ENCODE assay signal across 17 cellular contexts in the genomic region with DNA sequence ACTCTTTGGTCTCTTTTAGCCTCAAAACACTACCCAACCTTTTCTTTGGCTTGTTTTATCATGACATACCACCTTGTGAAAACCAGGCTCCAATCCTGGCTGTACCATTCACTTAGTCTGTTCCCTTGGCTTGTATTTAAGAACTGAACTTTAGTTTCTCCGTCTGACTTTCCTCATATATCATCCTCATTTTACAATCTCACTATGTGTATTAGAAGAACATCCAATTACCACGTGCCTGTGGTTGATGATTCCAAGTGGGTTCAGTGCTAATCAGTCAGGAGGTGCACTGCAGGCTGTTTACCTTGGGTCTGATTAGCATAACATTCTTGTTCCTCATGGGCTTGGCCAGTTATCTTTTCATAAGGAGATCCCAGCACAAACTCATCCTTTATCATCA.
A peak's percentile ranks its signal among the peaks of the same experiment; 100 is the strongest.
DNase-seq lines count a peak whose midpoint lies in the region; ATAC-seq, FAIRE-seq and TF ChIP-seq lines count a peak whose summit lies in the region.
"Had no signal": no experiment of that assay in that cellular context is flagged by ENCODE, and none has a peak within 500 bp of the region (broad histone marks: within the 10 kb centered on the region; RNA-seq: fewer than 3 reads in every experiment).

No MANE protein-coding gene starts in this region.

- H3F3A ChIP-seq in SK-N-SH (replicated peaks; ENCODE audit: insufficient read depth) = peaks cover 85% of the 10 kb centered on the region

- peaks cover 63 to 95% of the 10 kb centered on the region in 2 experiments for H3K36me3 ChIP-seq in SK-N-SH (replicated peaks in 1 of 2; ENCODE audit: control insufficient read depth in 1 of 2, insufficient read depth in 2 of 2, low read length in 1 of 2)
- no peaks in the 10 kb centered on the region for H3K36me3 ChIP-seq in trophoblast cell (ENCODE audit: control insufficient read depth in 1 of 2, insufficient read depth in 2 of 2, low read length in 2 of 2)

- H2BK12ac ChIP-seq in trophoblast cell (ENCODE audit: low read length) = no peak overlapping the region

- H3K4ac ChIP-seq in trophoblast cell (ENCODE audit: low read depth, low read length) = no peak overlapping the region

- H3K9ac ChIP-seq in SK-N-SH (no peak overlapping the region), trophoblast cell (ENCODE audit: low read length) (no peak overlapping the region)

- H2AK5ac ChIP-seq in trophoblast cell (ENCODE audit: low read length) = no peak overlapping the region

- H3K4me1 ChIP-seq in SK-N-SH (ENCODE audit: control insufficient read depth in 1 of 2, insufficient read depth in 2 of 2, low read depth in 1 of 2, low read length in 1 of 2) (peaks cover 7 to 68% of the 10 kb centered on the region in 2 experiments), trophoblast cell (ENCODE audit: control insufficient read depth in 1 of 2, insufficient read depth in 2 of 2, low read length in 2 of 2) (no peaks in the 10 kb centered on the region)

- WGBS in SK-N-SH (ENCODE audit: low lambda C conversion rate) = 72% methylated on average over 2 of the region's 2 CpGs
- WGBS in trophoblast cell (ENCODE audit: extremely low coverage, insufficient coverage, insufficient read length) = no CpG with 5 or more reads among the region's 2 CpGs

- peaks cover 63% of the 10 kb centered on the region for H3K4me1 Mint-ChIP-seq in activated naive CD8-positive, alpha-beta T cell (ENCODE audit: low read depth)
- H3K4me1 Mint-ChIP-seq in natural killer cell = peaks cover 26 to 32% of the 10 kb centered on the region in 2 donors

- TF ChIP-seq POLR2A in GM12891 (IDR thresholded peaks at IDR 0.05; ENCODE audit: low read depth, low read length) = no peak

- ATAC-seq in SK-N-SH treated with all-trans-retinoic acid at 6 μM for 48 hours = no peak
- no peak for ATAC-seq in natural killer cell
- no peak for ATAC-seq in GM19035 (IDR thresholded peaks at IDR 0.05; ENCODE audit: unreplicated experiment)
- ATAC-seq: right cardiac atrium had no signal

- H3K27me3 Mint-ChIP-seq in activated naive CD8-positive, alpha-beta T cell = no peaks in the 10 kb centered on the region
- H3K27me3 Mint-ChIP-seq in natural killer cell (ENCODE audit: low read depth in 2 of 2) = no peaks in the 10 kb centered on the region

- no peak for TF ChIP-seq CTCF in SK-N-SH (IDR thresholded peaks at IDR 0.05)
- no peak for TF ChIP-seq CTCF in natural killer cell (IDR thresholded peaks at IDR 0.05)

- H3K9me3 ChIP-seq in SK-N-SH (no peaks in the 10 kb centered on the region), trophoblast cell (ENCODE audit: insufficient read depth, low read depth, low read length) (no peaks in the 10 kb centered on the region)

- H2BK5ac ChIP-seq in trophoblast cell (ENCODE audit: low read depth, low read length, poor library complexity) = no peak overlapping the region

- H2BK120ac ChIP-seq in trophoblast cell (ENCODE audit: insufficient read depth, low read length, poor library complexity) = no peak overlapping the region

- H3K4me2 ChIP-seq in SK-N-SH (no peak overlapping the region), trophoblast cell (ENCODE audit: low read length) (no peak overlapping the region)

- no peak overlapping the region for H3K23ac ChIP-seq in trophoblast cell (ENCODE audit: low read length)

- CTCF ChIA-PET in SK-N-SH (lab: Yijun Ruan, JAX) = no interaction called here

- H4K12ac ChIP-seq in trophoblast cell (ENCODE audit: low read depth, low read length) = no peak overlapping the region

- no peak for TF ChIP-seq RAD21 in SK-N-SH (IDR thresholded peaks at IDR 0.05; ENCODE audit: low read length)

- H3K27ac Mint-ChIP-seq in activated naive CD8-positive, alpha-beta T cell = peak overlapping the region; percentile 68
- peak overlapping the region; percentile 1 to 11 for H3K27ac Mint-ChIP-seq in natural killer cell
- H3K27ac Mint-ChIP-seq: nephron progenitor cell had no signal

- intact Hi-C loops in natural killer cell (cut with micrococcal nuclease) = no loop called here

- H3K9me2 ChIP-seq in SK-N-SH = no peaks in the 10 kb centered on the region

- no peaks in the 10 kb centered on the region for H3K9me3 Mint-ChIP-seq in activated naive CD8-positive, alpha-beta T cell (ENCODE audit: low read depth)
- H3K9me3 Mint-ChIP-seq in natural killer cell = no peaks in the 10 kb centered on the region
- H3K9me3 Mint-ChIP-seq: nephron progenitor cell had no signal

- no peaks in the 10 kb centered on the region for H3K79me1 ChIP-seq in trophoblast cell (ENCODE audit: low read length)

- no peak overlapping the region for H4K8ac ChIP-seq in trophoblast cell (ENCODE audit: low read depth, low read length)

- no peak overlapping the region for H3K14ac ChIP-seq in trophoblast cell (ENCODE audit: low read length)

- no peak for DNase-seq in SK-N-SH
- DNase-seq in GM12891 (ENCODE audit: insufficient read length, low spot score) = no peak
- no peak for DNase-seq in natural killer cell
- no peak for DNase-seq in middle frontal gyrus (ENCODE audit: extremely low spot score, low spot score)
- DNase-seq in trophoblast cell = no peak
- DNase-seq: anterior cingulate cortex; NCI-H1930; NCI-H774; nephron progenitor cell; right cardiac atrium; RPMI8226; stimulated activated CD4-positive, alpha-beta T cell treated with anti-CD3 and anti-CD28 coated beads, Interleukin-2, amount 100 ng/mL, for 48 hours; stimulated activated naive CD4-positive, alpha-beta T cell had no signal

- no peak overlapping the region for H3K18ac ChIP-seq in trophoblast cell (ENCODE audit: low read length)

- H2AFZ ChIP-seq in SK-N-SH (ENCODE audit: low read depth) = no peak overlapping the region
- no peak overlapping the region for H2AFZ ChIP-seq in trophoblast cell (ENCODE audit: insufficient read depth, low read length, poor library complexity)

- TF ChIP-seq EP300 in SK-N-SH (IDR thresholded peaks at IDR 0.05; ENCODE audit: borderline replicate concordance in 1 of 2, low read depth in 1 of 2, low read length in 1 of 2) = no peak

- H3K27me3 ChIP-seq in SK-N-SH (ENCODE audit: insufficient read depth) (no peaks in the 10 kb centered on the region), trophoblast cell (ENCODE audit: insufficient read depth, low read length) (no peaks in the 10 kb centered on the region)

- H3K79me2 ChIP-seq in SK-N-SH (ENCODE audit: insufficient read depth) (peaks cover 98% of the 10 kb centered on the region), trophoblast cell (ENCODE audit: control insufficient read depth, insufficient read depth, low read length, poor library complexity) (no peaks in the 10 kb centered on the region)

- POLR2A ChIA-PET in SK-N-SH (lab: Yijun Ruan, JAX) = no interaction called here

- FAIRE-seq in GM12891 (lab: Jason Lieb, UNC) = no peak

- H4K20me1 ChIP-seq in SK-N-SH (ENCODE audit: insufficient read depth) = peaks cover 78% of the 10 kb centered on the region

- H3K27ac ChIP-seq in SK-N-SH (ENCODE audit: low read depth in 2 of 2, low read length in 1 of 2) (peak overlapping the region; percentile 11 to 100; a peak in 3 of 4 replicates), trophoblast cell (ENCODE audit: low read depth, low read length) (no peak overlapping the region)
- H3K27ac ChIP-seq: 22Rv1 had no signal

- H3K4me3 Mint-ChIP-seq in activated naive CD8-positive, alpha-beta T cell = peak overlapping the region; percentile 21
- H3K4me3 Mint-ChIP-seq in natural killer cell = no peak overlapping the region
- H3K4me3 Mint-ChIP-seq: nephron progenitor cell had no signal

- peaks cover 23% of the 10 kb centered on the region for H3K36me3 Mint-ChIP-seq in activated naive CD8-positive, alpha-beta T cell
- H3K36me3 Mint-ChIP-seq in natural killer cell = peaks cover 10% of the 10 kb centered on the region

- H4K91ac ChIP-seq in trophoblast cell (ENCODE audit: low read depth, low read length) = no peak overlapping the region

- H3K4me3 ChIP-seq in SK-N-SH (ENCODE audit: low read depth in 2 of 2, low read length in 1 of 2) (no peak overlapping the region), trophoblast cell (ENCODE audit: low read depth, low read length) (no peak overlapping the region)

TF ChIP-seq in SK-N-SH, 30 proteins besides CTCF, POLR2A, EP300 and RAD21 (continues in another document):
- TF ChIP-seq JUND (IDR thresholded peaks at IDR 0.05) = no peak
- TF ChIP-seq FOSL2 (IDR thresholded peaks at IDR 0.05; ENCODE audit: borderline replicate concordance, low read depth) = no peak
- no peak for TF ChIP-seq SMC3 (IDR thresholded peaks at IDR 0.05; ENCODE audit: low read depth, low read length)
- no peak for TF ChIP-seq EZH2phosphoT487 (IDR thresholded peaks at IDR 0.05; ENCODE audit: borderline replicate concordance, low read depth)
- no peak for TF ChIP-seq GABPA (IDR thresholded peaks at IDR 0.05; ENCODE audit: low read depth)
- no peak for TF ChIP-seq NRF1 (IDR thresholded peaks at IDR 0.05; ENCODE audit: low read depth, low read length)
- TF ChIP-seq RXRA (IDR thresholded peaks at IDR 0.05; ENCODE audit: borderline replicate concordance, low read depth) = no peak
- no peak for TF ChIP-seq CHD2 (IDR thresholded peaks at IDR 0.05; ENCODE audit: low read length, partially characterized antibody)

TF ChIP-seq in SK-N-SH treated with all-trans-retinoic acid at 6 μM for 48 hours, 23 proteins besides CTCF, POLR2A, EP300 and RAD21 (continues in another document):
- TF ChIP-seq ZFP3 (CRISPR knock-in tag; IDR thresholded peaks at IDR 0.05) (no peak), ZNF565 (CRISPR knock-in tag; conservative IDR thresholded peaks at IDR 0.05; ENCODE audit: low read depth) (no peak), OSR1 (CRISPR knock-in tag; IDR thresholded peaks at IDR 0.05) (no peak), ISL1 (CRISPR knock-in tag; IDR thresholded peaks at IDR 0.05) (no peak)

TF ChIP-seq in GM12891, 5 proteins besides CTCF, POLR2A, EP300 and RAD21:
- no peak for TF ChIP-seq POU2F2 (IDR thresholded peaks at IDR 0.05; ENCODE audit: low read depth, low read length)
- TF ChIP-seq POLR2AphosphoS5 (IDR thresholded peaks at IDR 0.05; ENCODE audit: low read depth, low read length) = peak; percentile 29; the same call in 1 of the 2 replicates
- TF ChIP-seq SPI1 (IDR thresholded peaks at IDR 0.05; ENCODE audit: low read depth, low read length) = no peak
